ENCODE assay signal across 1 cellular context in the genomic region with DNA sequence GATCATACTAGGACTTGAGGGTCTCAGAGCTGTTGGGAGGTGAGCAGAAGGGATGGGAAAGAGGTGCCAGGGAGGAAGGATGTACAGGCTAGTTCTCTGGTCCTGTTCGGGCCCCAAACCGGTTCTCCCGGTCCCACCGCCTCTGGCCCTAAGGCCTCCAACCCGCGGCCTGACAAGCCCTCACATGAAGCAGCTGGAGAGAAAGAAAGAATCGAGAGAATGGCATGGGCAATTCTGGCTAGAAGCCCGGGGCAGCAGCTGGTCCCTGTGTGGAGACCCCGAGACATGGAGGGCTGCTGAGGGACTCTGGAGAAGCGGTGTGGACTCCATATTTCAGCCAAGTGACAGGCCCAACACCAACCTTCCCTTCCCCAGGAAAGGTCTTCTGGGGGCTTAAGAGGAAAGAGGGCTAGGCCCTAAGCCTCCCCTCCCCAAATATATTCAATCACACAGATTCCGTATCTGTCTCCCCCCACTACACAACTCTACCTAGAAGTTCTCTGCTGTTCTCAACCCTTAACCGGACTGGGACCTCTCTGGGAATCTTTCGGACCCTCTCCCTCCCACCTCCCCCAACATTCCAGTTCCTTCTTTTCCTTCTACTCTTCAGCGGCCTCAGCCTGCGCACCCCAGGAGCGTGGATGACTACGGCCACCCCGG.
TF ChIP-seq lines count a peak whose summit lies in the region.

No MANE protein-coding gene starts in this region.

TF ChIP-seq in GM23338, 12 proteins besides CTCF, POLR2A, EP300 and RAD21 (continued from another document):
- TF ChIP-seq ZNF462 (CRISPR knock-in tag; IDR thresholded peaks at IDR 0.05) (no peak), STAT1 (IDR thresholded peaks at IDR 0.05; ENCODE audit: unreplicated experiment) (no peak), ETS1 (IDR thresholded peaks at IDR 0.05) (no peak), ZNF114 (CRISPR knock-in tag; IDR thresholded peaks at IDR 0.05) (no peak)
- TF ChIP-seq, protein P1, sequence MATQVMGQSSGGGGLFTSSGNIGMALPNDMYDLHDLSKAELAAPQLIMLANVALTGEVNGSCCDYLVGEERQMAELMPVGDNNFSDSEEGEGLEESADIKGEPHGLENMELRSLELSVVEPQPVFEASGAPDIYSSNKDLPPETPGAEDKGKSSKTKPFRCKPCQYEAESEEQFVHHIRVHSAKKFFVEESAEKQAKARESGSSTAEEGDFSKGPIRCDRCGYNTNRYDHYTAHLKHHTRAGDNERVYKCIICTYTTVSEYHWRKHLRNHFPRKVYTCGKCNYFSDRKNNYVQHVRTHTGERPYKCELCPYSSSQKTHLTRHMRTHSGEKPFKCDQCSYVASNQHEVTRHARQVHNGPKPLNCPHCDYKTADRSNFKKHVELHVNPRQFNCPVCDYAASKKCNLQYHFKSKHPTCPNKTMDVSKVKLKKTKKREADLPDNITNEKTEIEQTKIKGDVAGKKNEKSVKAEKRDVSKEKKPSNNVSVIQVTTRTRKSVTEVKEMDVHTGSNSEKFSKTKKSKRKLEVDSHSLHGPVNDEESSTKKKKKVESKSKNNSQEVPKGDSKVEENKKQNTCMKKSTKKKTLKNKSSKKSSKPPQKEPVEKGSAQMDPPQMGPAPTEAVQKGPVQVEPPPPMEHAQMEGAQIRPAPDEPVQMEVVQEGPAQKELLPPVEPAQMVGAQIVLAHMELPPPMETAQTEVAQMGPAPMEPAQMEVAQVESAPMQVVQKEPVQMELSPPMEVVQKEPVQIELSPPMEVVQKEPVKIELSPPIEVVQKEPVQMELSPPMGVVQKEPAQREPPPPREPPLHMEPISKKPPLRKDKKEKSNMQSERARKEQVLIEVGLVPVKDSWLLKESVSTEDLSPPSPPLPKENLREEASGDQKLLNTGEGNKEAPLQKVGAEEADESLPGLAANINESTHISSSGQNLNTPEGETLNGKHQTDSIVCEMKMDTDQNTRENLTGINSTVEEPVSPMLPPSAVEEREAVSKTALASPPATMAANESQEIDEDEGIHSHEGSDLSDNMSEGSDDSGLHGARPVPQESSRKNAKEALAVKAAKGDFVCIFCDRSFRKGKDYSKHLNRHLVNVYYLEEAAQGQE (IDR thresholded peaks at IDR 0.05; ENCODE audit: unreplicated experiment) = no peak
TF ChIP-seq in GM23338: peak in this region for 0.
